Comparison of ENCODE assay signal across 10 cellular contexts in genomic region chr3:177776656-177777055, GRCh38.
DNase-seq lines count a peak whose midpoint lies in the region; ATAC-seq and TF ChIP-seq lines count a peak whose summit lies in the region.
"Had no signal": no experiment of that assay in that cellular context is flagged by ENCODE, and none has a peak within 500 bp of the region (broad histone marks: within the 10 kb centered on the region; RNA-seq: fewer than 3 reads in every experiment).

No MANE protein-coding gene starts in this region.

- no peaks in the 10 kb centered on the region for H3K9me3 Mint-ChIP-seq in CD8-positive, alpha-beta T cell
- H3K9me3 Mint-ChIP-seq: neural crest cell had no signal

- no peak overlapping the region for H2AFZ ChIP-seq in mesenchymal stem cell (ENCODE audit: low read depth, low read length)

- H3K36me3 Mint-ChIP-seq in CD8-positive, alpha-beta T cell, result no peaks in the 10 kb centered on the region

- H3K4me3 Mint-ChIP-seq in CD8-positive, alpha-beta T cell, result no peak overlapping the region
- H3K4me3 Mint-ChIP-seq: neural crest cell had no signal

- ATAC-seq in body of pancreas (peak; percentile 34), GM21381 (IDR thresholded peaks at IDR 0.05; ENCODE audit: unreplicated experiment) (no peak)
- no peak for ATAC-seq in CD8-positive, alpha-beta T cell

- H2AK5ac ChIP-seq in mesenchymal stem cell (ENCODE audit: low read length, severe bottlenecking), result no peak overlapping the region

- H2BK120ac ChIP-seq in mesenchymal stem cell (ENCODE audit: low read depth, low read length), result no peak overlapping the region

- H3K4me1 ChIP-seq in body of pancreas (no peaks in the 10 kb centered on the region), mesenchymal stem cell (ENCODE audit: control insufficient read depth, insufficient read depth, low read depth, low read length) (peaks cover 4% of the 10 kb centered on the region), esophagus muscularis mucosa (peaks cover 33 to 58% (median 56%) of the 10 kb centered on the region in 4 donors)
- H3K4me1 ChIP-seq in CD8-positive, alpha-beta T cell (ENCODE audit: insufficient read depth, low read length), result peaks cover 16% of the 10 kb centered on the region

- H3K27me3 ChIP-seq in body of pancreas (no peaks in the 10 kb centered on the region), mesenchymal stem cell (ENCODE audit: control insufficient read depth in 1 of 2, insufficient read depth in 1 of 2, low read length in 2 of 2) (no peaks in the 10 kb centered on the region), esophagus muscularis mucosa (no peaks in the 10 kb centered on the region), H7 (ENCODE audit: control insufficient read depth, insufficient read depth, low read length) (no peaks in the 10 kb centered on the region)
- no peaks in the 10 kb centered on the region for H3K27me3 ChIP-seq in CD8-positive, alpha-beta T cell (ENCODE audit: insufficient read depth, low read length)
- H3K27me3 ChIP-seq: heart right ventricle had no signal

- intact Hi-C loops in body of pancreas (cut with DNase I), result no loop called here
- intact Hi-C loops in esophagus muscularis mucosa (cut with DNase I), result loop anchor here (5.0 kb wide), 1 partner anchor 131 kb away; no protein-coding TSS in a partner anchor
- intact Hi-C loops in CD8-positive, alpha-beta T cell (cut with DNase I, micrococcal nuclease), result loop anchor here (1.0 to 10.0 kb wide), 3 partner anchors 414 to 726 kb away; no protein-coding TSS in a partner anchor

- TF ChIP-seq CTCF in body of pancreas (IDR thresholded peaks at IDR 0.05), result no peak
- no peak for TF ChIP-seq CTCF in esophagus muscularis mucosa (IDR thresholded peaks at IDR 0.05)
- TF ChIP-seq CTCF in CD8-positive, alpha-beta T cell (IDR thresholded peaks at IDR 0.05), result no peak

- H3K14ac ChIP-seq in mesenchymal stem cell (ENCODE audit: low read length in 2 of 2), result no peak overlapping the region

- no peak overlapping the region for H3K27ac Mint-ChIP-seq in CD8-positive, alpha-beta T cell

- DNase-seq in DMS79 (lab: John Stamatoyannopoulos, UW) (peak; percentile 59), NCI-H1092 (lab: John Stamatoyannopoulos, UW) (peak; percentile 46), body of pancreas (peak in 3 of 4 donors; percentile 13 to 41 (median 17)), mesenchymal stem cell (peak; percentile 13), esophagus muscularis mucosa (ENCODE audit: extremely low spot score) (no peak), H7 (no peak)
- no peak for DNase-seq in CD8-positive, alpha-beta T cell
- DNase-seq: heart right ventricle had no signal

- no peak overlapping the region for H4K8ac ChIP-seq in mesenchymal stem cell (ENCODE audit: low read length)

- CTCF ChIA-PET in CD8-positive, alpha-beta T cell (lab: Charles Lee), result interaction anchor here (0.7 to 1.4 kb wide), 3 partner anchors 26 to 124 kb away, joined by 3 read pairs; no protein-coding TSS in a partner anchor

- H3K4ac ChIP-seq in mesenchymal stem cell (ENCODE audit: low read depth in 1 of 2, low read length in 2 of 2), result no peak overlapping the region

- no peaks in the 10 kb centered on the region for H3K79me1 ChIP-seq in mesenchymal stem cell (replicated peaks; ENCODE audit: low read length, poor library complexity, severe bottlenecking)

- H3K4me2 ChIP-seq in mesenchymal stem cell (ENCODE audit: low read length, poor library complexity, severe bottlenecking), result no peak overlapping the region

- H3K4me3 ChIP-seq in body of pancreas (no peak overlapping the region), mesenchymal stem cell (ENCODE audit: insufficient read depth in 1 of 2, low read depth in 1 of 2, low read length in 2 of 2) (no peak overlapping the region), esophagus muscularis mucosa (no peak overlapping the region), H7 (ENCODE audit: insufficient read depth, low read depth, low read length) (no peak overlapping the region)
- no peak overlapping the region for H3K4me3 ChIP-seq in CD8-positive, alpha-beta T cell (ENCODE audit: low read depth, low read length)
- H3K4me3 ChIP-seq: heart right ventricle had no signal

- no peak overlapping the region for H3K18ac ChIP-seq in mesenchymal stem cell (ENCODE audit: low read depth in 1 of 2, low read length in 2 of 2)

- peak overlapping the region in 1 of 2 experiments; percentile 21 for H2BK12ac ChIP-seq in mesenchymal stem cell (ENCODE audit: low read length in 2 of 2)

- peak overlapping the region in 1 of 4 donors; percentile 11 for H3K27ac ChIP-seq in body of pancreas
- H3K27ac ChIP-seq in mesenchymal stem cell (ENCODE audit: low read length, poor library complexity, severe bottlenecking), result no peak overlapping the region
- H3K27ac ChIP-seq in esophagus muscularis mucosa (replicated peaks in 1 of 4), result peak overlapping the region in 1 of 4 donors; percentile 12
- no peak overlapping the region for H3K27ac ChIP-seq in CD8-positive, alpha-beta T cell (ENCODE audit: low read depth, low read length)

- H2BK5ac ChIP-seq in mesenchymal stem cell (ENCODE audit: low read depth, low read length, poor library complexity, severe bottlenecking), result no peak overlapping the region

- POLR2A ChIA-PET in CD8-positive, alpha-beta T cell (lab: Charles Lee), result interaction anchor here (1.1 kb wide), 1 partner anchor 43 kb away, joined by 3 read pairs; no protein-coding TSS in a partner anchor

- no peaks in the 10 kb centered on the region for H3K27me3 Mint-ChIP-seq in CD8-positive, alpha-beta T cell (ENCODE audit: low read depth)

- H3K23ac ChIP-seq in mesenchymal stem cell (ENCODE audit: low read length in 2 of 2), result no peak overlapping the region

- no peak overlapping the region for H2BK15ac ChIP-seq in mesenchymal stem cell (ENCODE audit: low read depth, poor library complexity, severe bottlenecking)

- TF ChIP-seq EP300 in esophagus muscularis mucosa (IDR thresholded peaks at IDR 0.05), result no peak

- peaks cover 19% of the 10 kb centered on the region for H3K4me1 Mint-ChIP-seq in CD8-positive, alpha-beta T cell (ENCODE audit: low read depth)

- no peak overlapping the region for H3K9ac ChIP-seq in mesenchymal stem cell (ENCODE audit: low read length)

- 32 to 35% methylated on average over 4 of the region's 4 CpGs for WGBS in body of pancreas, 2 donors
- 30% methylated on average over 3 of the region's 4 CpGs for WGBS in mesenchymal stem cell
- WGBS in esophagus muscularis mucosa, result 48% methylated on average over 4 of the region's 4 CpGs

- TF ChIP-seq POLR2A in body of pancreas (IDR thresholded peaks at IDR 0.05) (no peak), esophagus muscularis mucosa (IDR thresholded peaks at IDR 0.05; ENCODE audit: low read depth) (no peak)

- no peak overlapping the region for H4K91ac ChIP-seq in mesenchymal stem cell (ENCODE audit: low read length)

- no peaks in the 10 kb centered on the region for H3K36me3 ChIP-seq in body of pancreas (replicated peaks in 1 of 2; ENCODE audit: insufficient read depth in 1 of 2, low read depth in 2 of 2)
- no peaks in the 10 kb centered on the region for H3K36me3 ChIP-seq in mesenchymal stem cell (ENCODE audit: control insufficient read depth in 1 of 2, insufficient read depth in 2 of 2, low read depth in 1 of 2, low read length in 2 of 2)
- no peaks in the 10 kb centered on the region for H3K36me3 ChIP-seq in esophagus muscularis mucosa
- H3K36me3 ChIP-seq in CD8-positive, alpha-beta T cell (ENCODE audit: insufficient read depth, low read length), result no peaks in the 10 kb centered on the region
- H3K36me3 ChIP-seq in H7 (replicated peaks; ENCODE audit: control insufficient read depth, insufficient read depth, low read length), result no peaks in the 10 kb centered on the region
- H3K36me3 ChIP-seq: heart right ventricle had no signal

- no peaks in the 10 kb centered on the region for H3K9me3 ChIP-seq in body of pancreas
- H3K9me3 ChIP-seq in mesenchymal stem cell (ENCODE audit: control insufficient read depth, low read length), result no peaks in the 10 kb centered on the region
- H3K9me3 ChIP-seq in esophagus muscularis mucosa, result no peaks in the 10 kb centered on the region
- no peaks in the 10 kb centered on the region for H3K9me3 ChIP-seq in CD8-positive, alpha-beta T cell (ENCODE audit: low read length)
- H3K9me3 ChIP-seq: heart right ventricle had no signal

Comparison
In these comparisons a context has a peak if more than half of its experiments do, and no peak if none do; other contexts are left out.
1. DNase-seq: peak in DMS79 (single experiment), NCI-H1092 (single experiment), body of pancreas (3 of 4) and mesenchymal stem cell (single experiment); none in esophagus muscularis mucosa (single experiment), CD8-positive, alpha-beta T cell (0 of 7) and H7 (single experiment).